1 cellular context compared by ENCODE assay signal in genomic region chr9:88074931-88075330, GRCh38.
TF ChIP-seq lines count a peak whose summit lies in the region.

No MANE protein-coding gene starts in this region.

TF ChIP-seq in A549, 52 proteins besides CTCF, POLR2A, EP300 and RAD21 (continued from another document):
- TF ChIP-seq HMGXB4 (CRISPR knock-in tag; IDR thresholded peaks at IDR 0.05; ENCODE audit: borderline replicate concordance), result no peak
- no peak for TF ChIP-seq JUNB (IDR thresholded peaks at IDR 0.05)
- no peak for TF ChIP-seq PHF8 (IDR thresholded peaks at IDR 0.05; ENCODE audit: borderline replicate concordance, low read depth)
- no peak for TF ChIP-seq CHD2 (IDR thresholded peaks at IDR 0.05; ENCODE audit: low read length, partially characterized antibody)
- TF ChIP-seq RARB (CRISPR knock-in tag; IDR thresholded peaks at IDR 0.05), result no peak
- no peak for TF ChIP-seq ZFP36 (IDR thresholded peaks at IDR 0.05; ENCODE audit: borderline replicate concordance, partially characterized antibody)
- no peak for TF ChIP-seq RCOR1 (IDR thresholded peaks at IDR 0.05; ENCODE audit: low read depth, low read length)
- TF ChIP-seq NR3C1 (IDR thresholded peaks at IDR 0.05), result no peak
- TF ChIP-seq BHLHE40 (IDR thresholded peaks at IDR 0.05; ENCODE audit: low read depth, low read length), result no peak
TF ChIP-seq in A549: peak in this region for 0.
